ENCODE assay signal across 11 cellular contexts in genomic region chr5:158590936-158591863, GRCh38.
A peak's percentile ranks its signal among the peaks of the same experiment; 100 is the strongest.
DNase-seq lines count a peak whose midpoint lies in the region; ATAC-seq, FAIRE-seq and TF ChIP-seq lines count a peak whose summit lies in the region.
"Had no signal": no experiment of that assay in that cellular context is flagged by ENCODE, and none has a peak within 500 bp of the region (broad histone marks: within the 10 kb centered on the region; RNA-seq: fewer than 3 reads in every experiment).

No MANE protein-coding gene starts in this region.

- H3K9ac ChIP-seq in HUES6 (ENCODE audit: low read length) = peak overlapping the region; percentile 40

- no peaks in the 10 kb centered on the region for H3K36me3 ChIP-seq in HUES6 (ENCODE audit: control insufficient read depth, insufficient read depth, low read length)
- no peaks in the 10 kb centered on the region for H3K36me3 ChIP-seq in RWPE2 (ENCODE audit: low read depth)
- no peaks in the 10 kb centered on the region for H3K36me3 ChIP-seq in gastroesophageal sphincter
- no peaks in the 10 kb centered on the region for H3K36me3 ChIP-seq in small intestine (ENCODE audit: control insufficient read depth in 2 of 2, insufficient read depth in 2 of 2, low read length in 2 of 2)
- H3K36me3 ChIP-seq: colonic mucosa had no signal

- no peak for TF ChIP-seq EP300 in gastroesophageal sphincter (IDR thresholded peaks at IDR 0.05)

- H3K27me3 ChIP-seq in HUES6 (ENCODE audit: control insufficient read depth, insufficient read depth, low read length) = no peaks in the 10 kb centered on the region
- H3K27me3 ChIP-seq in RWPE2 (ENCODE audit: insufficient read depth, poor library complexity, severe bottlenecking) = no peaks in the 10 kb centered on the region
- H3K27me3 ChIP-seq in gastroesophageal sphincter = no peaks in the 10 kb centered on the region
- no peaks in the 10 kb centered on the region for H3K27me3 ChIP-seq in small intestine (ENCODE audit: control insufficient read depth in 2 of 2, insufficient read depth in 2 of 2, low read length in 2 of 2)
- H3K27me3 ChIP-seq: colonic mucosa had no signal

- DNase-seq in RWPE2 (ENCODE audit: low spot score) (no peak), small intestine (peak; percentile 3), RPMI8226 (no peak)
- DNase-seq: activated CD8-positive, alpha-beta memory T cell treated with anti-CD3 and anti-CD28 coated beads, Interleukin-2, amount 10 ng/mL, durations not matched to agents 7 days and 5 days; colonic mucosa; SHP77 treated with DMSO at 0.1 percent for 48 hours had no signal

- H3K4me3 ChIP-seq in HUES6 (ENCODE audit: low read depth, low read length) (no peak overlapping the region; the same call in 1 of the 2 replicates), RWPE2 (ENCODE audit: severe bottlenecking) (no peak overlapping the region), gastroesophageal sphincter (no peak overlapping the region), small intestine (ENCODE audit: low read depth in 1 of 2, low read length in 2 of 2) (no peak overlapping the region)
- H3K4me3 ChIP-seq: colonic mucosa had no signal

- ATAC-seq in RWPE2 (ENCODE audit: low read depth) (peak; percentile 84), gastroesophageal sphincter (peak; percentile 68), GM18502 (IDR thresholded peaks at IDR 0.05; ENCODE audit: poor library complexity, unreplicated experiment) (no peak), HG03159 (IDR thresholded peaks at IDR 0.05; ENCODE audit: unreplicated experiment) (no peak)
- ATAC-seq: activated CD8-positive, alpha-beta memory T cell treated with anti-CD3 and anti-CD28 coated beads, Interleukin-2, amount 10 ng/mL, durations not matched to agents 7 days and 5 days; HCT116 had no signal

- peaks cover 18% of the 10 kb centered on the region for H3K4me1 ChIP-seq in HUES6 (ENCODE audit: control insufficient read depth, insufficient read depth, low read length)
- peaks cover 8% of the 10 kb centered on the region for H3K4me1 ChIP-seq in RWPE2 (ENCODE audit: insufficient read depth, poor library complexity, severe bottlenecking)
- peaks cover 0 to 17% (median 0%) of the 10 kb centered on the region in 3 donors for H3K4me1 ChIP-seq in gastroesophageal sphincter
- peaks cover 4 to 5% of the 10 kb centered on the region in 2 donors for H3K4me1 ChIP-seq in small intestine (ENCODE audit: control insufficient read depth in 2 of 2, insufficient read depth in 1 of 2, low read depth in 1 of 2, low read length in 1 of 2)
- H3K4me1 ChIP-seq: colonic mucosa had no signal

- H3K9me3 ChIP-seq in HUES6 (ENCODE audit: control insufficient read depth, insufficient read depth, low read depth, low read length) (no peaks in the 10 kb centered on the region), RWPE2 (ENCODE audit: severe bottlenecking) (no peaks in the 10 kb centered on the region), gastroesophageal sphincter (no peaks in the 10 kb centered on the region), small intestine (ENCODE audit: control insufficient read depth, low read depth) (no peaks in the 10 kb centered on the region)
- H3K9me3 ChIP-seq: colonic mucosa had no signal

- WGBS in gastroesophageal sphincter (ENCODE audit: low coverage in 1 of 2), 2 donors = 10 to 22% methylated on average over 7 of the region's 7 CpGs
- WGBS in small intestine, 3 donors = 13 to 33% (median 32%) methylated on average over 7 of the region's 7 CpGs

- TF ChIP-seq POLR2A in gastroesophageal sphincter (IDR thresholded peaks at IDR 0.05) = no peak

- FAIRE-seq in small intestine (lab: Jason Lieb, UNC) = no peak

- H3K27ac ChIP-seq in HUES6 (ENCODE audit: low read depth, low read length) (peak overlapping the region; percentile 71; the same call in 1 of the 2 replicates), RWPE2 (ENCODE audit: poor library complexity, severe bottlenecking) (no peak overlapping the region), gastroesophageal sphincter (no peak overlapping the region), small intestine (ENCODE audit: low read depth in 1 of 2, low read length in 1 of 2) (no peak overlapping the region)
- H3K27ac ChIP-seq: colonic mucosa had no signal

- TF ChIP-seq CTCF in RWPE2 (IDR thresholded peaks at IDR 0.05; ENCODE audit: poor library complexity, severe bottlenecking) (no peak), gastroesophageal sphincter (IDR thresholded peaks at IDR 0.05) (no peak)

Comparison
In these comparisons a context has a peak if more than half of its experiments do, and no peak if none do; other contexts are left out.
1. ATAC-seq: peak in RWPE2 (single experiment) and gastroesophageal sphincter (single experiment); none in GM18502 (single experiment) and HG03159 (single experiment).